Comparison of ENCODE assay signal across 8 cellular contexts in the genomic region with DNA sequence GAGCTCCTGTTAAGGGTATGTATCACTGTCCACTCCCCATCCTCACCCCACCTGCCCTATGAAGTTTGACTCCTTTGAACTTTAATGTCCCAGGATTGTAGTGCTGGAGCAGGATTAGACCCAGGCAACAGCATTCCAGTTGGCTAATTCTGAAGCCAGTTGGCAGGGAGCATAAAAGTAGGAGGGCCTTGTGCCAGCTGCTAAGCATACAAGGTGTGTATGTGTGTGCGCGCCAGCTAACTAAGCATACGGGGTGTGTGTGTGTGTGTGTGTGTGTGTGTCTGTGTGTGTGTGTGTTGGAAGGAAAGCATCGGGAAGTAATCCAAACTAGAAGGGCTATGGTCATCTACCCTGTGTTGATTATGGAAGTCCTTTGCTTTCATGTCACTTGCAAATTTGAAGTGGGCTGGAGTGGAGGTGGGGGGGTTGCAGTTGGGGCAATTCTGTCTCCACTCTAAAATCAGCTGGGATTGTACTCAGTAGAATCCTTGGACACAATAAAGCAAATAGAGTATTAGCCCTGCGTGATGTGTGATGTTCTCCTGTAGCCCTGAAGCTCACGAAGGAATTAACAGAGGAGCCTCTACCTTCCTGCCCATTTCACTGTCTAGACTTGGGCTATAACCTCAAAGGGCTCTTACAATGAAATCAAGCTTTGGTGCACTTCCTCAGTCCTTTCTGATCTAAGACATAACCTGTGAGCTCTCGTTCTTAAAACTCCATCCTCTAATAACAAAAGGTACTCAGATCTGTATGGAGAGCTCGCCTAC. TPM values are rescaled to one million over a fixed set of nuclear protein-coding genes. Genes with fewer than 3 reads are reported as not detected.
A peak's percentile ranks its signal among the peaks of the same experiment; 100 is the strongest.
DNase-seq lines count a peak whose midpoint lies in the region; ATAC-seq, FAIRE-seq and TF ChIP-seq lines count a peak whose summit lies in the region.

No MANE protein-coding gene starts in this region.

- H3K36me3 ChIP-seq in HepG2 (replicated peaks in 1 of 2; ENCODE audit: control insufficient read depth in 1 of 2, insufficient read depth in 2 of 2, low read length in 2 of 2) (peaks cover 8 to 15% of the 10 kb centered on the region in 2 experiments), upper lobe of left lung (peaks cover 9 to 37% (median 25%) of the 10 kb centered on the region in 4 donors)

- H3K9ac ChIP-seq in HepG2 (ENCODE audit: insufficient read depth, low read depth, low read length) = no peak overlapping the region

- no peak for TF ChIP-seq CTCF in HepG2 (CRISPR knock-in tag; IDR thresholded peaks at IDR 0.05)
- TF ChIP-seq CTCF in upper lobe of left lung (IDR thresholded peaks at IDR 0.05) = no peak

- FAIRE-seq in HepG2 (lab: Jason Lieb, UNC) = no peak

- H3K27ac ChIP-seq in HepG2 (ENCODE audit: extremely low read length, insufficient read depth, low read length) = no peak overlapping the region
- peak overlapping the region in 1 of 4 donors; percentile 43 for H3K27ac ChIP-seq in upper lobe of left lung

- no peak overlapping the region for H3K4me3 ChIP-seq in HepG2 (replicated peaks in 1 of 3; ENCODE audit: insufficient read depth in 1 of 3, low read depth in 2 of 3, low read length in 3 of 3)
- no peak overlapping the region for H3K4me3 ChIP-seq in upper lobe of left lung

- no peaks in the 10 kb centered on the region for H3K79me2 ChIP-seq in HepG2 (ENCODE audit: insufficient read depth, low read length)

- TF ChIP-seq EP300 in HepG2 (IDR thresholded peaks at IDR 0.05; ENCODE audit: low read depth in 2 of 2, low read length in 2 of 2) (no peak), HepG2 (CRISPR knock-in tag; IDR thresholded peaks at IDR 0.05; ENCODE audit: borderline replicate concordance) (no peak), upper lobe of left lung (IDR thresholded peaks at IDR 0.05) (no peak)

- peaks cover 4% of the 10 kb centered on the region for H3K4me1 Mint-ChIP-seq in activated CD4-positive, alpha-beta T cell treated with anti-CD3 and anti-CD28 coated beads, Interleukin-2, amount 10 ng/mL, durations not matched to agents 24 days and 14 days
- no peaks in the 10 kb centered on the region for H3K4me1 Mint-ChIP-seq in activated T-helper 1 cell treated with anti-CD3 and anti-CD28 coated beads, Interleukin-12 subunit alpha, Interleukin-12 subunit beta, Interleukin-2, Interleukin-4 antibody, amounts not matched to agents 30 ng/mL and 10 ng/mL and 1 ng/mL, durations not matched to agents 14 hours and 24 hours and 36 hours (ENCODE audit: low read depth)
- no peaks in the 10 kb centered on the region for H3K4me1 Mint-ChIP-seq in effector memory CD8-positive, alpha-beta T cell (ENCODE audit: low read depth in 2 of 2)

- POLR2A ChIA-PET in HepG2 (lab: Yijun Ruan, JAX) = interaction anchor here (1.2 kb wide), 1 partner anchor 27 kb away, joined by 3 read pairs; the partner anchor contains the start of gene HMGCR

- CTCF ChIA-PET in HepG2 (lab: Yijun Ruan, JAX; ENCODE audit: low intra/inter-chr PET ratio, low total read pairs) = no interaction called here

- no peak overlapping the region for H3K4me3 Mint-ChIP-seq in activated CD4-positive, alpha-beta T cell treated with anti-CD3 and anti-CD28 coated beads, Interleukin-2, amount 10 ng/mL, durations not matched to agents 24 days and 14 days
- H3K4me3 Mint-ChIP-seq in activated T-helper 1 cell treated with anti-CD3 and anti-CD28 coated beads, Interleukin-12 subunit alpha, Interleukin-12 subunit beta, Interleukin-2, Interleukin-4 antibody, amounts not matched to agents 30 ng/mL and 10 ng/mL and 1 ng/mL, durations not matched to agents 14 hours and 24 hours and 36 hours = no peak overlapping the region
- H3K4me3 Mint-ChIP-seq in effector memory CD8-positive, alpha-beta T cell = no peak overlapping the region

- H2AFZ ChIP-seq in HepG2 (ENCODE audit: low read length) = no peak overlapping the region

- no peak overlapping the region for H3K4me2 ChIP-seq in HepG2 (ENCODE audit: low read depth, low read length)

- no peaks in the 10 kb centered on the region for H3K27me3 Mint-ChIP-seq in activated CD4-positive, alpha-beta T cell treated with anti-CD3 and anti-CD28 coated beads, Interleukin-2, amount 10 ng/mL, durations not matched to agents 24 days and 14 days
- H3K27me3 Mint-ChIP-seq in activated T-helper 1 cell treated with anti-CD3 and anti-CD28 coated beads, Interleukin-12 subunit alpha, Interleukin-12 subunit beta, Interleukin-2, Interleukin-4 antibody, amounts not matched to agents 30 ng/mL and 10 ng/mL and 1 ng/mL, durations not matched to agents 14 hours and 24 hours and 36 hours (ENCODE audit: insufficient read depth) = peaks cover 1% of the 10 kb centered on the region
- H3K27me3 Mint-ChIP-seq in effector memory CD8-positive, alpha-beta T cell = no peaks in the 10 kb centered on the region

- ATAC-seq in HepG2 (peak; percentile 20), upper lobe of left lung (ENCODE audit: low FRiP score in 2 of 2) (peak; percentile 58 to 94), HG03565 (IDR thresholded peaks at IDR 0.05; ENCODE audit: unreplicated experiment) (no peak), GM21737 (IDR thresholded peaks at IDR 0.05; ENCODE audit: unreplicated experiment) (no peak)
- no peak for ATAC-seq in effector memory CD8-positive, alpha-beta T cell (replicated peaks)

- H4K20me1 ChIP-seq in HepG2 (ENCODE audit: insufficient read depth, low read length) = 0 out of 2 replicates have a peak, but pooled peaks cover 3% of the 10 kb centered on the region

- in situ Hi-C loops in HepG2 (cut with HindIII; ENCODE audit: extremely low pct_ligation_motif_present, low pct_unique_long_range_greater_than_20kb) = no loop called here

- H3K27me3 ChIP-seq in HepG2 (ENCODE audit: control insufficient read depth in 1 of 2, insufficient read depth in 2 of 2, low read length in 2 of 2) = no peaks in the 10 kb centered on the region
- no peaks in the 10 kb centered on the region for H3K27me3 ChIP-seq in upper lobe of left lung

- H3K9me3 Mint-ChIP-seq in activated CD4-positive, alpha-beta T cell treated with anti-CD3 and anti-CD28 coated beads, Interleukin-2, amount 10 ng/mL, durations not matched to agents 24 days and 14 days = no peaks in the 10 kb centered on the region
- H3K9me3 Mint-ChIP-seq in activated T-helper 1 cell treated with anti-CD3 and anti-CD28 coated beads, Interleukin-12 subunit alpha, Interleukin-12 subunit beta, Interleukin-2, Interleukin-4 antibody, amounts not matched to agents 30 ng/mL and 10 ng/mL and 1 ng/mL, durations not matched to agents 14 hours and 24 hours and 36 hours = no peaks in the 10 kb centered on the region
- no peaks in the 10 kb centered on the region for H3K9me3 Mint-ChIP-seq in effector memory CD8-positive, alpha-beta T cell

- TF ChIP-seq RAD21 in HepG2 (CRISPR knock-in tag; IDR thresholded peaks at IDR 0.05) = no peak

- H3K9me3 ChIP-seq in HepG2 (ENCODE audit: low read length) (no peaks in the 10 kb centered on the region), upper lobe of left lung (no peaks in the 10 kb centered on the region)

- H3K27ac Mint-ChIP-seq in activated CD4-positive, alpha-beta T cell treated with anti-CD3 and anti-CD28 coated beads, Interleukin-2, amount 10 ng/mL, durations not matched to agents 24 days and 14 days = peak overlapping the region; percentile 46
- peak overlapping the region; percentile 38 for H3K27ac Mint-ChIP-seq in activated T-helper 1 cell treated with anti-CD3 and anti-CD28 coated beads, Interleukin-12 subunit alpha, Interleukin-12 subunit beta, Interleukin-2, Interleukin-4 antibody, amounts not matched to agents 30 ng/mL and 10 ng/mL and 1 ng/mL, durations not matched to agents 14 hours and 24 hours and 36 hours
- H3K27ac Mint-ChIP-seq in effector memory CD8-positive, alpha-beta T cell = peak overlapping the region in 1 of 2 donors; percentile 59

- peaks cover 25% of the 10 kb centered on the region for H3K36me3 Mint-ChIP-seq in activated CD4-positive, alpha-beta T cell treated with anti-CD3 and anti-CD28 coated beads, Interleukin-2, amount 10 ng/mL, durations not matched to agents 24 days and 14 days (ENCODE audit: low read depth)
- peaks cover 38% of the 10 kb centered on the region for H3K36me3 Mint-ChIP-seq in activated T-helper 1 cell treated with anti-CD3 and anti-CD28 coated beads, Interleukin-12 subunit alpha, Interleukin-12 subunit beta, Interleukin-2, Interleukin-4 antibody, amounts not matched to agents 30 ng/mL and 10 ng/mL and 1 ng/mL, durations not matched to agents 14 hours and 24 hours and 36 hours (ENCODE audit: low read depth)
- H3K36me3 Mint-ChIP-seq in effector memory CD8-positive, alpha-beta T cell (ENCODE audit: insufficient read depth) = peaks cover 29% of the 10 kb centered on the region

- TSS peak; percentile 2 for BruUV-seq in HepG2 (replicated peaks; lab: Mats Ljungman, UMichigan)

- TF ChIP-seq POLR2A in HepG2 (IDR thresholded peaks at IDR 0.05; ENCODE audit: insufficient read depth in 1 of 2, low read depth in 2 of 2, low read length in 2 of 2) = peak in 1 of 2 experiments; percentile 64; a peak in 3 of 4 replicates
- peak in 1 of 4 donors; percentile 5 for TF ChIP-seq POLR2A in upper lobe of left lung (IDR thresholded peaks at IDR 0.05)

- intact Hi-C loops in activated CD4-positive, alpha-beta T cell treated with anti-CD3 and anti-CD28 coated beads, Interleukin-2, amount 10 ng/mL, durations not matched to agents 24 days and 14 days (cut with micrococcal nuclease) = no loop called here
- intact Hi-C loops in activated T-helper 1 cell treated with anti-CD3 and anti-CD28 coated beads, Interleukin-12 subunit alpha, Interleukin-12 subunit beta, Interleukin-2, Interleukin-4 antibody, amounts not matched to agents 30 ng/mL and 10 ng/mL and 1 ng/mL, durations not matched to agents 14 hours and 24 hours and 36 hours (cut with micrococcal nuclease) = no loop called here
- intact Hi-C loops in HepG2 (cut with micrococcal nuclease; ENCODE audit: unreplicated experiment) = no loop called here

- H3K4me1 ChIP-seq in HepG2 (ENCODE audit: insufficient read depth, low read length) = no peaks in the 10 kb centered on the region
- peaks cover 0 to 11% (median 5%) of the 10 kb centered on the region in 4 donors for H3K4me1 ChIP-seq in upper lobe of left lung

- WGBS in HepG2 (ENCODE audit: low lambda C conversion rate) = 87% methylated on average over 8 of the region's 8 CpGs
- 70% methylated on average over 8 of the region's 8 CpGs for WGBS in upper lobe of left lung, 2 donors

- DNase-seq in activated CD4-positive, alpha-beta T cell treated with anti-CD3 and anti-CD28 coated beads, Interleukin-2, amount 10 ng/mL, durations not matched to agents 24 days and 14 days = no peak
- no peak for DNase-seq in activated CD4-positive, alpha-beta T cell treated with anti-CD3 and anti-CD28 coated beads, Interleukin-2, amount 50 U/mL, for 1 hour
- no peak for DNase-seq in activated T-helper 1 cell treated with anti-CD3 and anti-CD28 coated beads, Interleukin-12 subunit alpha, Interleukin-12 subunit beta, Interleukin-2, Interleukin-4 antibody, amounts not matched to agents 30 ng/mL and 10 ng/mL and 1 ng/mL, durations not matched to agents 14 hours and 24 hours and 36 hours (ENCODE audit: low spot score)
- DNase-seq in HepG2 (ENCODE audit: low spot score) = no peak
- peak in 1 of 2 donors; percentile 81 for DNase-seq in upper lobe of left lung
- no peak for DNase-seq in effector memory CD8-positive, alpha-beta T cell

RNA-seq across cellular contexts. Expression of gene HMGCR, which starts 26.9 kb away (rescaled TPM):
- total RNA-seq in activated CD4-positive, alpha-beta T cell treated with anti-CD3 and anti-CD28 coated beads, Interleukin-2, amount 10 ng/mL, durations not matched to agents 24 days and 14 days = 99.9 and 112 TPM in 2 replicates
- total RNA-seq in activated T-helper 1 cell treated with anti-CD3 and anti-CD28 coated beads, Interleukin-12 subunit alpha, Interleukin-12 subunit beta, Interleukin-2, Interleukin-4 antibody, amounts not matched to agents 30 ng/mL and 10 ng/mL and 1 ng/mL, durations not matched to agents 14 hours and 24 hours and 36 hours = 95.7 and 113 TPM in 2 replicates
- total RNA-seq in HepG2 (2016; rRNA removed; fragmentation: Illumina TruSeq; extraction: Trizol) = 111 and 144 TPM in 2 replicates
- 13.9 and 16.0 TPM in 2 replicates for total RNA-seq in HepG2 (2016; cell fraction: cytosol; rRNA removed; fragmentation: Illumina TruSeq; extraction: Trizol; ENCODE audit: low read depth)
- total RNA-seq in HepG2 (2016; cell fraction: insoluble cytoplasmic fraction; rRNA removed; fragmentation: Illumina TruSeq; extraction: Trizol) = 94.9 and 148 TPM in 2 replicates
- 34.9 and 43.7 TPM in 2 replicates for total RNA-seq in HepG2 (2016; cell fraction: membrane; rRNA removed; fragmentation: Illumina TruSeq; extraction: Trizol)
- 273 and 279 TPM in 2 replicates for total RNA-seq in HepG2 (2016; cell fraction: nucleus; rRNA removed; fragmentation: Illumina TruSeq; extraction: Trizol)
- 43.0 and 54.2 TPM in 2 replicates for polyA plus RNA-seq in HepG2 (2011; rRNA removed)
- 16.7 and 37.7 TPM in 2 replicates for polyA plus RNA-seq in HepG2 (2011; cell fraction: cytosol; rRNA removed)
- 41.8 and 60.3 TPM in 2 replicates for polyA plus RNA-seq in HepG2 (2011; cell fraction: nucleus; rRNA removed)
- 147 and 165 TPM in 2 replicates for polyA plus RNA-seq in HepG2 (2012)
- 5.0 and 5.2 TPM in 2 replicates for polyA plus RNA-seq in HepG2 (2016; cell fraction: cytosol; fragmentation: Illumina TruSeq; extraction: Trizol; ENCODE audit: low read depth)
- polyA plus RNA-seq in HepG2 (2016; cell fraction: insoluble cytoplasmic fraction; fragmentation: Illumina TruSeq; extraction: Trizol; ENCODE audit: low read depth) = 67.7 and 73.3 TPM in 2 replicates
- 10.6 and 13.1 TPM in 2 replicates for polyA plus RNA-seq in HepG2 (2016; cell fraction: membrane; fragmentation: Illumina TruSeq; extraction: Trizol; ENCODE audit: low read depth)
- polyA plus RNA-seq in HepG2 (2016; cell fraction: nucleus; fragmentation: Illumina TruSeq; extraction: Trizol; ENCODE audit: insufficient read depth, low read depth) = 271 and 285 TPM in 2 replicates
- 101 and 102 TPM in 2 replicates for polyA minus RNA-seq in HepG2 (2011; rRNA and poly(A)+ RNA removed; ENCODE audit: low replicate concordance)
- 53.2 and 76.7 TPM in 2 replicates for polyA minus RNA-seq in HepG2 (2011; cell fraction: cytosol; rRNA and poly(A)+ RNA removed)
- 204 and 309 TPM in 2 replicates for polyA minus RNA-seq in HepG2 (2011; cell fraction: nucleus; rRNA and poly(A)+ RNA removed)
- total RNA-seq in upper lobe of left lung = 10 to 100 TPM; 29.3 to 93.7 (median 72.5) TPM

Comparison
In these comparisons a context has a peak if more than half of its experiments do, and no peak if none do; other contexts are left out.
1. ATAC-seq: peak in HepG2 (single experiment) and upper lobe of left lung (2 of 2); none in HG03565 (single experiment), effector memory CD8-positive, alpha-beta T cell (single experiment) and GM21737 (single experiment).